In the genomic region with DNA sequence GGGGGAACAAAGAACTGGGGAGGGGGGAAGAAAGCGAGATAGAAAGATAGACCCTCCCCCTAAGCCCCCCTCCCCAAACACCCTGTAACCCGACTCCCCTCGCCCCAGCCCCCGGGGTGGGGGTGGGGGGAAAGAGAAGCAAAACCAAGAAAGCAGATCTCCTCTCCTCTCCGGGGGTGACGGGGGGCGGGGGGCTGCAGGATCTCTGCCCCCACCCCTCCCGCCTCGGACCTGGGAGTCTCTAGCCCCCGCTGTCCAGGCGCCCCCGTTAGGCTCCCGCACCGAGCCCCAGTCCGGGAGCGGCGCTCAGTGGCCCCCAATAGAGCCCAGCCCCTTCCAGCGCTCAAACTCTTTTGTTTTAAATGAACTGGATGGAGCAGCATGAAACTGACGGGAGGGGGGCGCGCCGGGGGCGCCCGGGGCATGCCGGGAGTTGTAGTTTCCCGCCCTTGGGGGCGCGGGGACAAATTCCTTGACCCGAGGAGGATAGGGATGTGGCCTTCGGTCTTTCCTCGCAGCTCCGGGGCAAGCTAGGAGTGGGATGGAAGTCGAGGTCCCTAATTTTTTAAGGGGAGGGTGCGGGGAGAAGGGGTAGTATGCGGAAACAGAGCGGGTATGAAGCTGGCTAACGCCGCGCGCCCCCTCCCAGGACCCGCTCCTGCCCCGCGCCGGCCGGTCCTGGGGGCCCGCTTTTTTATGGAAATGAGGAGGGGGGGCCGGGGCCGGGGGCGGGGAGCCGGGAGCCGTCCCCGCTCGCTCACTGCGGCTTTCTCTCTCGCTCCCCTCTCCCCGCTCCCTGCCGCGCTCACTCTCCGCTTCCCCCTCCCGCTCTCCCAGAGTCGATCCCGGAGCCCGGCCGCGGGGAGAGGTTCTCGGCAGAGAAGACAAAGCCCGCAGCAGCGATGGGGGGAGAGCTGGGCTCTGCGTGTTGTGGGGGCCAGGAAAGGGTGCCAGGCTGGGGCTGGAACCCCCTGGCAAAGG, we compare ENCODE assay signal across 1 cellular context.
A peak's percentile ranks its signal among the peaks of the same experiment; 100 is the strongest.
TF ChIP-seq lines count a peak whose summit lies in the region.

A gene with protein sequence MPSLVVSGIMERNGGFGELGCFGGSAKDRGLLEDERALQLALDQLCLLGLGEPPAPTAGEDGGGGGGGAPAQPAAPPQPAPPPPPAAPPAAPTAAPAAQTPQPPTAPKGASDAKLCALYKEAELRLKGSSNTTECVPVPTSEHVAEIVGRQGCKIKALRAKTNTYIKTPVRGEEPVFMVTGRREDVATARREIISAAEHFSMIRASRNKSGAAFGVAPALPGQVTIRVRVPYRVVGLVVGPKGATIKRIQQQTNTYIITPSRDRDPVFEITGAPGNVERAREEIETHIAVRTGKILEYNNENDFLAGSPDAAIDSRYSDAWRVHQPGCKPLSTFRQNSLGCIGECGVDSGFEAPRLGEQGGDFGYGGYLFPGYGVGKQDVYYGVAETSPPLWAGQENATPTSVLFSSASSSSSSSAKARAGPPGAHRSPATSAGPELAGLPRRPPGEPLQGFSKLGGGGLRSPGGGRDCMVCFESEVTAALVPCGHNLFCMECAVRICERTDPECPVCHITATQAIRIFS (minus strand): TSS at position 355 of the 981 bp plus-strand sequence. CDS start 467 bp downstream, outside the sequence.

TF ChIP-seq in GM12878, 131 proteins besides CTCF, POLR2A, EP300 and RAD21 (continued from another document and continues in another):
- TF ChIP-seq, protein P1, sequence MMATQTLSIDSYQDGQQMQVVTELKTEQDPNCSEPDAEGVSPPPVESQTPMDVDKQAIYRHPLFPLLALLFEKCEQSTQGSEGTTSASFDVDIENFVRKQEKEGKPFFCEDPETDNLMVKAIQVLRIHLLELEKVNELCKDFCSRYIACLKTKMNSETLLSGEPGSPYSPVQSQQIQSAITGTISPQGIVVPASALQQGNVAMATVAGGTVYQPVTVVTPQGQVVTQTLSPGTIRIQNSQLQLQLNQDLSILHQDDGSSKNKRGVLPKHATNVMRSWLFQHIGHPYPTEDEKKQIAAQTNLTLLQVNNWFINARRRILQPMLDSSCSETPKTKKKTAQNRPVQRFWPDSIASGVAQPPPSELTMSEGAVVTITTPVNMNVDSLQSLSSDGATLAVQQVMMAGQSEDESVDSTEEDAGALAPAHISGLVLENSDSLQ (IDR thresholded peaks at IDR 0.05): no peak
- TF ChIP-seq SPI1 (IDR thresholded peaks at IDR 0.05; ENCODE audit: borderline replicate concordance, insufficient read depth, low read depth, low read length) (no peak), WRNIP1 (IDR thresholded peaks at IDR 0.05; ENCODE audit: borderline replicate concordance, low read depth, low read length) (no peak), BMI1 (IDR thresholded peaks at IDR 0.05; ENCODE audit: borderline replicate concordance) (no peak), KLF5 (IDR thresholded peaks at IDR 0.05; ENCODE audit: partially characterized antibody) (peak; percentile 51), RUNX3 (IDR thresholded peaks at IDR 0.05; ENCODE audit: low read length) (no peak), MTA3 (IDR thresholded peaks at IDR 0.05; ENCODE audit: borderline replicate concordance, low read length) (no peak), RAD51 (IDR thresholded peaks at IDR 0.05) (no peak), TCF12 (IDR thresholded peaks at IDR 0.05; ENCODE audit: low read depth, low read length) (no peak), SIX5 (IDR thresholded peaks at IDR 0.05; ENCODE audit: low read depth, low read length, severe bottlenecking) (peak; percentile 90), TARDBP (IDR thresholded peaks at IDR 0.05; ENCODE audit: borderline replicate concordance) (peak; percentile 72; the same call in 1 of the 2 replicates), JUND (IDR thresholded peaks at IDR 0.05; ENCODE audit: low read depth, low read length) (no peak), EGR1 (IDR thresholded peaks at IDR 0.05; ENCODE audit: borderline replicate concordance in 1 of 2, low read depth in 2 of 2, low read length in 2 of 2) (peak in 1 of 2 experiments; percentile 17; a peak in 1 of 3 replicates), MYC (IDR thresholded peaks at IDR 0.05; ENCODE audit: insufficient read depth, insufficient read length, insufficient replicate concordance, low read length, severe bottlenecking) (no peak), MTA2 (IDR thresholded peaks at IDR 0.05; ENCODE audit: low read depth) (no peak), YY1 (IDR thresholded peaks at IDR 0.05; ENCODE audit: low read depth, low read length) (peak; percentile 89), SMARCA5 (IDR thresholded peaks at IDR 0.05) (no peak), TBL1XR1 (IDR thresholded peaks at IDR 0.05; ENCODE audit: low read depth, low read length) (no peak), BHLHE40 (IDR thresholded peaks at IDR 0.05; ENCODE audit: borderline replicate concordance in 1 of 2, low read depth in 2 of 2, low read length in 1 of 2) (no peak), IRF4 (IDR thresholded peaks at IDR 0.05; ENCODE audit: low read depth, low read length) (no peak), BACH1 (IDR thresholded peaks at IDR 0.05; ENCODE audit: borderline replicate concordance) (no peak), RELA (IDR thresholded peaks at IDR 0.05; ENCODE audit: borderline replicate concordance, partially characterized antibody) (no peak), ZNF207 (IDR thresholded peaks at IDR 0.05; ENCODE audit: borderline replicate concordance) (no peak), POLR2AphosphoS5 (IDR thresholded peaks at IDR 0.05; ENCODE audit: low read length) (no peak), MEF2A (IDR thresholded peaks at IDR 0.05; ENCODE audit: insufficient read depth, low read depth, low read length) (no peak), RB1 (IDR thresholded peaks at IDR 0.05; ENCODE audit: borderline replicate concordance) (peak; percentile 73; the same call in 1 of the 2 replicates), NRF1 (conservative IDR thresholded peaks at IDR 0.05; ENCODE audit: low read depth, low read length) (no peak), MXI1 (IDR thresholded peaks at IDR 0.05; ENCODE audit: low read depth, low read length) (peak; percentile 86), ATF7 (IDR thresholded peaks at IDR 0.05; ENCODE audit: low read depth) (no peak), CEBPB (IDR thresholded peaks at IDR 0.05; ENCODE audit: borderline replicate concordance in 1 of 2, low read depth in 2 of 2, low read length in 2 of 2) (no peak), SREBF1 (IDR thresholded peaks at IDR 0.05; ENCODE audit: low read length) (peak; percentile 61), FOXK2 (IDR thresholded peaks at IDR 0.05) (no peak; the same call in 1 of the 2 replicates), HDAC2 (IDR thresholded peaks at IDR 0.05) (no peak), BCL11A (IDR thresholded peaks at IDR 0.05; ENCODE audit: low read depth, low read length) (no peak), BRCA1 (IDR thresholded peaks at IDR 0.05; ENCODE audit: low read depth, low read length) (no peak), ZNF24 (IDR thresholded peaks at IDR 0.05) (no peak)
- TF ChIP-seq, protein P2, sequence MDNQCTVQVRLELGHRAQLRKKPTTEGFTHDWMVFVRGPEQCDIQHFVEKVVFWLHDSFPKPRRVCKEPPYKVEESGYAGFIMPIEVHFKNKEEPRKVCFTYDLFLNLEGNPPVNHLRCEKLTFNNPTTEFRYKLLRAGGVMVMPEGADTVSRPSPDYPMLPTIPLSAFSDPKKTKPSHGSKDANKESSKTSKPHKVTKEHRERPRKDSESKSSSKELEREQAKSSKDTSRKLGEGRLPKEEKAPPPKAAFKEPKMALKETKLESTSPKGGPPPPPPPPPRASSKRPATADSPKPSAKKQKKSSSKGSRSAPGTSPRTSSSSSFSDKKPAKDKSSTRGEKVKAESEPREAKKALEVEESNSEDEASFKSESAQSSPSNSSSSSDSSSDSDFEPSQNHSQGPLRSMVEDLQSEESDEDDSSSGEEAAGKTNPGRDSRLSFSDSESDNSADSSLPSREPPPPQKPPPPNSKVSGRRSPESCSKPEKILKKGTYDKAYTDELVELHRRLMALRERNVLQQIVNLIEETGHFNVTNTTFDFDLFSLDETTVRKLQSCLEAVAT (IDR thresholded peaks at IDR 0.05): no peak
- TF ChIP-seq, protein P3, sequence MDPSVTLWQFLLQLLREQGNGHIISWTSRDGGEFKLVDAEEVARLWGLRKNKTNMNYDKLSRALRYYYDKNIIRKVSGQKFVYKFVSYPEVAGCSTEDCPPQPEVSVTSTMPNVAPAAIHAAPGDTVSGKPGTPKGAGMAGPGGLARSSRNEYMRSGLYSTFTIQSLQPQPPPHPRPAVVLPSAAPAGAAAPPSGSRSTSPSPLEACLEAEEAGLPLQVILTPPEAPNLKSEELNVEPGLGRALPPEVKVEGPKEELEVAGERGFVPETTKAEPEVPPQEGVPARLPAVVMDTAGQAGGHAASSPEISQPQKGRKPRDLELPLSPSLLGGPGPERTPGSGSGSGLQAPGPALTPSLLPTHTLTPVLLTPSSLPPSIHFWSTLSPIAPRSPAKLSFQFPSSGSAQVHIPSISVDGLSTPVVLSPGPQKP (IDR thresholded peaks at IDR 0.05; ENCODE audit: low read depth, low read length): no peak
- TF ChIP-seq, protein P4, sequence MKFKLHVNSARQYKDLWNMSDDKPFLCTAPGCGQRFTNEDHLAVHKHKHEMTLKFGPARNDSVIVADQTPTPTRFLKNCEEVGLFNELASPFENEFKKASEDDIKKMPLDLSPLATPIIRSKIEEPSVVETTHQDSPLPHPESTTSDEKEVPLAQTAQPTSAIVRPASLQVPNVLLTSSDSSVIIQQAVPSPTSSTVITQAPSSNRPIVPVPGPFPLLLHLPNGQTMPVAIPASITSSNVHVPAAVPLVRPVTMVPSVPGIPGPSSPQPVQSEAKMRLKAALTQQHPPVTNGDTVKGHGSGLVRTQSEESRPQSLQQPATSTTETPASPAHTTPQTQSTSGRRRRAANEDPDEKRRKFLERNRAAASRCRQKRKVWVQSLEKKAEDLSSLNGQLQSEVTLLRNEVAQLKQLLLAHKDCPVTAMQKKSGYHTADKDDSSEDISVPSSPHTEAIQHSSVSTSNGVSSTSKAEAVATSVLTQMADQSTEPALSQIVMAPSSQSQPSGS (IDR thresholded peaks at IDR 0.05; ENCODE audit: low read length): no peak
- TF ChIP-seq, protein P5, sequence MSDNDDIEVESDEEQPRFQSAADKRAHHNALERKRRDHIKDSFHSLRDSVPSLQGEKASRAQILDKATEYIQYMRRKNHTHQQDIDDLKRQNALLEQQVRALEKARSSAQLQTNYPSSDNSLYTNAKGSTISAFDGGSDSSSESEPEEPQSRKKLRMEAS (IDR thresholded peaks at IDR 0.05; ENCODE audit: low read depth, low read length): peak; percentile 32; the same call in 1 of the 2 replicates
- TF ChIP-seq, protein P6, sequence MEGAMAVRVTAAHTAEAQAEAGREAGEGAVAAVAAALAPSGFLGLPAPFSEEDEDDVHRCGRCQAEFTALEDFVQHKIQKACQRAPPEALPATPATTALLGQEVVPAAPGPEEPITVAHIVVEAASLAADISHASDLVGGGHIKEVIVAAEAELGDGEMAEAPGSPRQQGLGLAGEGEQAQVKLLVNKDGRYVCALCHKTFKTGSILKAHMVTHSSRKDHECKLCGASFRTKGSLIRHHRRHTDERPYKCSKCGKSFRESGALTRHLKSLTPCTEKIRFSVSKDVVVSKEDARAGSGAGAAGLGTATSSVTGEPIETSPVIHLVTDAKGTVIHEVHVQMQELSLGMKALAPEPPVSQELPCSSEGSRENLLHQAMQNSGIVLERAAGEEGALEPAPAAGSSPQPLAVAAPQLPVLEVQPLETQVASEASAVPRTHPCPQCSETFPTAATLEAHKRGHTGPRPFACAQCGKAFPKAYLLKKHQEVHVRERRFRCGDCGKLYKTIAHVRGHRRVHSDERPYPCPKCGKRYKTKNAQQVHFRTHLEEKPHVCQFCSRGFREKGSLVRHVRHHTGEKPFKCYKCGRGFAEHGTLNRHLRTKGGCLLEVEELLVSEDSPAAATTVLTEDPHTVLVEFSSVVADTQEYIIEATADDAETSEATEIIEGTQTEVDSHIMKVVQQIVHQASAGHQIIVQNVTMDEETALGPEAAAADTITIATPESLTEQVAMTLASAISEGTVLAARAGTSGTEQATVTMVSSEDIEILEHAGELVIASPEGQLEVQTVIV (IDR thresholded peaks at IDR 0.05; ENCODE audit: borderline replicate concordance, partially characterized antibody): no peak
- TF ChIP-seq, protein P7, sequence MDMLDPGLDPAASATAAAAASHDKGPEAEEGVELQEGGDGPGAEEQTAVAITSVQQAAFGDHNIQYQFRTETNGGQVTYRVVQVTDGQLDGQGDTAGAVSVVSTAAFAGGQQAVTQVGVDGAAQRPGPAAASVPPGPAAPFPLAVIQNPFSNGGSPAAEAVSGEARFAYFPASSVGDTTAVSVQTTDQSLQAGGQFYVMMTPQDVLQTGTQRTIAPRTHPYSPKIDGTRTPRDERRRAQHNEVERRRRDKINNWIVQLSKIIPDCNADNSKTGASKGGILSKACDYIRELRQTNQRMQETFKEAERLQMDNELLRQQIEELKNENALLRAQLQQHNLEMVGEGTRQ (IDR thresholded peaks at IDR 0.05; ENCODE audit: borderline replicate concordance, low read depth, low read length): no peak
- TF ChIP-seq, protein P8, sequence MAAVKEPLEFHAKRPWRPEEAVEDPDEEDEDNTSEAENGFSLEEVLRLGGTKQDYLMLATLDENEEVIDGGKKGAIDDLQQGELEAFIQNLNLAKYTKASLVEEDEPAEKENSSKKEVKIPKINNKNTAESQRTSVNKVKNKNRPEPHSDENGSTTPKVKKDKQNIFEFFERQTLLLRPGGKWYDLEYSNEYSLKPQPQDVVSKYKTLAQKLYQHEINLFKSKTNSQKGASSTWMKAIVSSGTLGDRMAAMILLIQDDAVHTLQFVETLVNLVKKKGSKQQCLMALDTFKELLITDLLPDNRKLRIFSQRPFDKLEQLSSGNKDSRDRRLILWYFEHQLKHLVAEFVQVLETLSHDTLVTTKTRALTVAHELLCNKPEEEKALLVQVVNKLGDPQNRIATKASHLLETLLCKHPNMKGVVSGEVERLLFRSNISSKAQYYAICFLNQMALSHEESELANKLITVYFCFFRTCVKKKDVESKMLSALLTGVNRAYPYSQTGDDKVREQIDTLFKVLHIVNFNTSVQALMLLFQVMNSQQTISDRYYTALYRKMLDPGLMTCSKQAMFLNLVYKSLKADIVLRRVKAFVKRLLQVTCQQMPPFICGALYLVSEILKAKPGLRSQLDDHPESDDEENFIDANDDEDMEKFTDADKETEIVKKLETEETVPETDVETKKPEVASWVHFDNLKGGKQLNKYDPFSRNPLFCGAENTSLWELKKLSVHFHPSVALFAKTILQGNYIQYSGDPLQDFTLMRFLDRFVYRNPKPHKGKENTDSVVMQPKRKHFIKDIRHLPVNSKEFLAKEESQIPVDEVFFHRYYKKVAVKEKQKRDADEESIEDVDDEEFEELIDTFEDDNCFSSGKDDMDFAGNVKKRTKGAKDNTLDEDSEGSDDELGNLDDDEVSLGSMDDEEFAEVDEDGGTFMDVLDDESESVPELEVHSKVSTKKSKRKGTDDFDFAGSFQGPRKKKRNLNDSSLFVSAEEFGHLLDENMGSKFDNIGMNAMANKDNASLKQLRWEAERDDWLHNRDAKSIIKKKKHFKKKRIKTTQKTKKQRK (IDR thresholded peaks at IDR 0.05; ENCODE audit: low read depth, low read length): no peak
- TF ChIP-seq, protein P9, sequence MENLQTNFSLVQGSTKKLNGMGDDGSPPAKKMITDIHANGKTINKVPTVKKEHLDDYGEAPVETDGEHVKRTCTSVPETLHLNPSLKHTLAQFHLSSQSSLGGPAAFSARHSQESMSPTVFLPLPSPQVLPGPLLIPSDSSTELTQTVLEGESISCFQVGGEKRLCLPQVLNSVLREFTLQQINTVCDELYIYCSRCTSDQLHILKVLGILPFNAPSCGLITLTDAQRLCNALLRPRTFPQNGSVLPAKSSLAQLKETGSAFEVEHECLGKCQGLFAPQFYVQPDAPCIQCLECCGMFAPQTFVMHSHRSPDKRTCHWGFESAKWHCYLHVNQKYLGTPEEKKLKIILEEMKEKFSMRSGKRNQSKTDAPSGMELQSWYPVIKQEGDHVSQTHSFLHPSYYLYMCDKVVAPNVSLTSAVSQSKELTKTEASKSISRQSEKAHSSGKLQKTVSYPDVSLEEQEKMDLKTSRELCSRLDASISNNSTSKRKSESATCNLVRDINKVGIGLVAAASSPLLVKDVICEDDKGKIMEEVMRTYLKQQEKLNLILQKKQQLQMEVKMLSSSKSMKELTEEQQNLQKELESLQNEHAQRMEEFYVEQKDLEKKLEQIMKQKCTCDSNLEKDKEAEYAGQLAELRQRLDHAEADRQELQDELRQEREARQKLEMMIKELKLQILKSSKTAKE (IDR thresholded peaks at IDR 0.05; ENCODE audit: low read depth, poor library complexity, severe bottlenecking): no peak
